In genomic region chr3:72661115-72661457, GRCh38 we compare ENCODE assay signal across 8 cellular contexts.
A peak's percentile ranks its signal among the peaks of the same experiment; 100 is the strongest.
DNase-seq lines count a peak whose midpoint lies in the region; ATAC-seq and TF ChIP-seq lines count a peak whose summit lies in the region.

No MANE protein-coding gene starts in this region.

- peaks cover 16% of the 10 kb centered on the region for H3K27me3 Mint-ChIP-seq in activated T-cell treated with anti-CD3 and anti-CD28 coated beads, Interleukin-2, amount 50 U/mL, for 72 hours (ENCODE audit: low read depth)

- peaks cover 32% of the 10 kb centered on the region for H3K4me1 Mint-ChIP-seq in activated T-cell treated with anti-CD3 and anti-CD28 coated beads, Interleukin-2, amount 50 U/mL, for 72 hours (ENCODE audit: low read depth)

- no peaks in the 10 kb centered on the region for H3K36me3 Mint-ChIP-seq in activated T-cell treated with anti-CD3 and anti-CD28 coated beads, Interleukin-2, amount 50 U/mL, for 72 hours (ENCODE audit: insufficient read depth in 2 of 2)

- no peaks in the 10 kb centered on the region for H3K9me3 Mint-ChIP-seq in activated T-cell treated with anti-CD3 and anti-CD28 coated beads, Interleukin-2, amount 50 U/mL, for 72 hours

- no peak overlapping the region for H3K27ac Mint-ChIP-seq in activated T-cell treated with anti-CD3 and anti-CD28 coated beads, Interleukin-2, amount 50 U/mL, for 72 hours

- ATAC-seq in activated T-cell treated with anti-CD3 and anti-CD28 coated beads, Interleukin-2, amount 50 U/mL, for 72 hours (replicated peaks in 1 of 2): no peak

- no peak for TF ChIP-seq CTCF in GM20000 (IDR thresholded peaks at IDR 0.05; ENCODE audit: extremely low read depth, missing control alignments)

- H3K4me3 Mint-ChIP-seq in activated T-cell treated with anti-CD3 and anti-CD28 coated beads, Interleukin-2, amount 50 U/mL, for 72 hours: no peak overlapping the region

- DNase-seq in DMS 273 (lab: John Stamatoyannopoulos, UW; ENCODE audit: unreplicated experiment) (peak; percentile 93), NCI-H2171 treated with DMSO at 0.1 percent for 48 hours (lab: John Stamatoyannopoulos, UW) (peak; percentile 65), dermis blood vessel endothelial cell (peak; percentile 7), myocyte (ENCODE audit: low read depth) (peak; percentile 92), GM20000 (ENCODE audit: low spot score) (no peak), NOMO-1 treated with DMSO at 0.1 percent for 48 hours (lab: John Stamatoyannopoulos, UW; ENCODE audit: unreplicated experiment) (no peak)
- DNase-seq in activated T-cell treated with anti-CD3 and anti-CD28 coated beads, Interleukin-2, amount 50 U/mL, for 72 hours: no peak
- no peak for DNase-seq in activated CD4-positive, alpha-beta T cell treated with anti-CD3 and anti-CD28 coated beads for 48 hours

Comparison
In these comparisons a context has a peak if more than half of its experiments do, and no peak if none do; other contexts are left out.
1. DNase-seq: peak in DMS 273 (single experiment), NCI-H2171 treated with DMSO at 0.1 percent for 48 hours (single experiment), dermis blood vessel endothelial cell (single experiment) and myocyte (single experiment); none in GM20000 (single experiment), activated T-cell treated with anti-CD3 and anti-CD28 coated beads, Interleukin-2, amount 50 U/mL, for 72 hours (0 of 2), activated CD4-positive, alpha-beta T cell treated with anti-CD3 and anti-CD28 coated beads for 48 hours (single experiment) and NOMO-1 treated with DMSO at 0.1 percent for 48 hours (single experiment).